In genomic region chr6:73704260-73704659, GRCh38 we compare ENCODE assay signal across 7 cellular contexts. TPM values are rescaled to one million over a fixed set of nuclear protein-coding genes. Genes with fewer than 3 reads are reported as not detected.
DNase-seq lines count a peak whose midpoint lies in the region; ATAC-seq and TF ChIP-seq lines count a peak whose summit lies in the region.

No MANE protein-coding gene starts in this region.

- ATAC-seq in PC-3: peak; percentile 91
- ATAC-seq in GM18502 (IDR thresholded peaks at IDR 0.05; ENCODE audit: poor library complexity, unreplicated experiment): no peak

- H3K27me3 ChIP-seq in PC-3 (ENCODE audit: low read length): no peaks in the 10 kb centered on the region

- CTCF ChIA-PET in PC-3 (lab: Charles Lee): no interaction called here

- no peak overlapping the region for H2AFZ ChIP-seq in PC-3 (ENCODE audit: low read length)

- peaks cover 8% of the 10 kb centered on the region; the same call in 1 of the 2 replicates for H3K79me2 ChIP-seq in PC-3 (ENCODE audit: low read length)

- H3F3A ChIP-seq in PC-3 (ENCODE audit: low read length, unreplicated experiment): peaks cover 4% of the 10 kb centered on the region

- H3K9ac ChIP-seq in PC-3 (ENCODE audit: low read length): peak overlapping the region; percentile 46

- POLR2A ChIA-PET in PC-3 (lab: Charles Lee; ENCODE audit: unreplicated experiment): no interaction called here

- H3K4me1 ChIP-seq in PC-3 (ENCODE audit: insufficient read depth, low read length): peaks cover 19% of the 10 kb centered on the region

- DNase-seq in GOT3 (lab: John Stamatoyannopoulos, UW) (peak; percentile 38), PC-3 (peak; percentile 92), epithelial cell of proximal tubule (ENCODE audit: low read depth) (peak; percentile 73), NCI-H1092 (lab: John Stamatoyannopoulos, UW) (no peak), NAMALWA (ENCODE audit: low spot score) (no peak)
- peak; percentile 39 for DNase-seq in stimulated activated CD4-positive, alpha-beta T cell treated with anti-CD3 and anti-CD28 coated beads, Interleukin-4, amount 100 ng/mL, for 24 hours

- no peaks in the 10 kb centered on the region for H4K20me1 ChIP-seq in PC-3 (ENCODE audit: low read length)

- H3K4me2 ChIP-seq in PC-3 (ENCODE audit: low read length): peak overlapping the region; percentile 68

- no peaks in the 10 kb centered on the region; the same call in 1 of the 2 replicates for H3K36me3 ChIP-seq in PC-3 (ENCODE audit: low read depth, low read length)

- TF ChIP-seq CTCF in PC-3 (conservative IDR thresholded peaks at IDR 0.05; ENCODE audit: low read depth, low read length): no peak
- TF ChIP-seq CTCF in epithelial cell of proximal tubule (conservative IDR thresholded peaks at IDR 0.05; ENCODE audit: low read depth, low read length): no peak

- H3K27ac ChIP-seq in PC-3 (ENCODE audit: low read length): peak overlapping the region; percentile 89

- H3K9me2 ChIP-seq in PC-3 (replicated peaks; ENCODE audit: low read length): no peaks in the 10 kb centered on the region

- intact Hi-C loops in PC-3 (cut with micrococcal nuclease): no loop called here

- no peaks in the 10 kb centered on the region for H3K9me3 ChIP-seq in PC-3 (ENCODE audit: low read length)

- BruUV-seq in PC-3 (replicated peaks; lab: Mats Ljungman, UMichigan): no TSS peak

- H3K4me3 ChIP-seq in PC-3 (ENCODE audit: low read length): 0 out of 2 replicates have a peak overlapping the region, but pooled peaks have one; percentile 11
- H3K4me3 ChIP-seq in epithelial cell of proximal tubule (ENCODE audit: low read depth, low read length): peak overlapping the region; percentile 4

RNA-seq across cellular contexts. Expression of gene CD109, which starts 8.3 kb away (rescaled TPM):
- total RNA-seq in PC-3 (2014; rRNA removed) (16.8 and 19.1 TPM in 2 replicates), epithelial cell of proximal tubule (11.4 and 24.3 TPM in 2 replicates)

RNA-seq across cellular contexts. Expression of gene SLC17A5, which starts 50.5 kb away (rescaled TPM):
- 3.3 and 5.2 TPM in 2 replicates for total RNA-seq in PC-3 (2014; rRNA removed)
- total RNA-seq in epithelial cell of proximal tubule: 11.4 TPM in 2 replicates

Comparison
In these comparisons a context has a peak if more than half of its experiments do, and no peak if none do; other contexts are left out.
1. DNase-seq: peak in GOT3 (single experiment), PC-3 (single experiment), epithelial cell of proximal tubule (single experiment) and stimulated activated CD4-positive, alpha-beta T cell treated with anti-CD3 and anti-CD28 coated beads, Interleukin-4, amount 100 ng/mL, for 24 hours (single experiment); none in NCI-H1092 (single experiment) and NAMALWA (single experiment).